ENCODE assay signal across 22 cellular contexts in the genomic region with DNA sequence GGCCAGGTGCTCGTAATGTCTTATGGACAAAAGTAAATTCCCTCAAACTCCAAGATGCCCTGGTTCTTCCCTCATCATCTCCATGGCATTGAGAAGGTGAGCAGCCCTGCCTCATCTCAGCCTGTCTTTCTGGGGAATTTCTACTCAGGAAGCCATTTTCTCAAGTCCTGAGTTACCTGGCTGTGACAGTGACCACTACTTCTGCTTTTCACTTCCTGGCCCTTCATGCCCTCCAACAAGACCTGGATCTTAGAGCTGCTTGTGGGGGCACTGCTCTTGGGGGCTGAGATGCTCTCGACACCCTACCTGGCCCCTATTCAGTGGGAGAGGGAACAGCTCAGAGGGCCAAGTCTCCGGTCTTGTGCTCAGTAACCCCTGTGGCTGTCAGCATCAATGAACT. TPM values are rescaled to one million over a fixed set of nuclear protein-coding genes. Genes with fewer than 3 reads are reported as not detected.
A peak's percentile ranks its signal among the peaks of the same experiment; 100 is the strongest.
DNase-seq lines count a peak whose midpoint lies in the region; ATAC-seq and TF ChIP-seq lines count a peak whose summit lies in the region.
"Had no signal": no experiment of that assay in that cellular context is flagged by ENCODE, and none has a peak within 500 bp of the region (broad histone marks: within the 10 kb centered on the region; RNA-seq: fewer than 3 reads in every experiment).

No MANE protein-coding gene starts in this region.

- no peaks in the 10 kb centered on the region for H3K27me3 Mint-ChIP-seq in activated CD8-positive, alpha-beta T cell treated with anti-CD3 and anti-CD28 coated beads for 36 hours
- H3K27me3 Mint-ChIP-seq in activated CD8-positive, alpha-beta T cell treated with anti-CD3 and anti-CD28 coated beads, Interleukin-2, amount 10 ng/mL, durations not matched to agents 7 days and 5 days (ENCODE audit: low read depth), result peaks cover 2% of the 10 kb centered on the region
- H3K27me3 Mint-ChIP-seq in stimulated activated naive B cell treated with anti-CD40 and anti-IgM and Interleukin-4, amounts not matched to agents 10 μg/mL and 1 μg/mL and 100 μg/mL, for 72 hours, result peaks cover 8 to 20% of the 10 kb centered on the region in 2 donors
- H3K27me3 Mint-ChIP-seq: stimulated activated naive CD8-positive, alpha-beta T cell treated with anti-CD3 and anti-CD28 coated beads, Interleukin-15, amount 100 ng/mL, for 72 hours had no signal

- H3K36me3 Mint-ChIP-seq in activated CD8-positive, alpha-beta T cell treated with anti-CD3 and anti-CD28 coated beads for 36 hours (ENCODE audit: low read depth), result no peaks in the 10 kb centered on the region
- no peaks in the 10 kb centered on the region for H3K36me3 Mint-ChIP-seq in activated CD8-positive, alpha-beta T cell treated with anti-CD3 and anti-CD28 coated beads, Interleukin-2, amount 10 ng/mL, durations not matched to agents 7 days and 5 days (ENCODE audit: low read depth)
- H3K36me3 Mint-ChIP-seq in stimulated activated naive B cell treated with anti-CD40 and anti-IgM and Interleukin-4, amounts not matched to agents 10 μg/mL and 1 μg/mL and 100 μg/mL, for 72 hours, result no peaks in the 10 kb centered on the region
- H3K36me3 Mint-ChIP-seq: CD14-positive monocyte; naive thymus-derived CD8-positive, alpha-beta T cell had no signal

- no peak for DNase-seq in activated CD8-positive, alpha-beta T cell treated with anti-CD3 and anti-CD28 coated beads for 36 hours
- DNase-seq in activated CD8-positive, alpha-beta T cell treated with anti-CD3 and anti-CD28 coated beads, Interleukin-2, amount 10 ng/mL, durations not matched to agents 7 days and 5 days, result no peak
- DNase-seq in OCI-LY7 (ENCODE audit: low spot score) (peak; percentile 27), NCI-H2196 (lab: John Stamatoyannopoulos, UW; ENCODE audit: unreplicated experiment) (no peak), left ventricle myocardium superior (no peak)
- DNase-seq in stimulated activated naive B cell treated with anti-CD40 and anti-IgM and Interleukin-4, amounts not matched to agents 10 μg/mL and 1 μg/mL and 100 μg/mL, for 72 hours, result peak; percentile 14
- DNase-seq in stimulated activated naive CD8-positive, alpha-beta T cell treated with anti-CD3 and anti-CD28 coated beads, Interleukin-15, Interleukin-2, amounts not matched to agents 100 U/mL and 50 U/mL, for 24 hours, result no peak
- DNase-seq: amniotic stem cell, NCI-H146, NCI-H2107, NCI-H446 treated with DMSO at 0.1 percent for 48 hours, T1000 had no signal

- no peak overlapping the region for H3K27ac ChIP-seq in OCI-LY7 (ENCODE audit: low read depth, low read length, poor library complexity, severe bottlenecking)
- H3K27ac ChIP-seq: 22Rv1, brain microvascular endothelial cell, epithelial cell of prostate, psoas muscle, vagina had no signal

- no peaks in the 10 kb centered on the region for H3K9me3 Mint-ChIP-seq in activated CD8-positive, alpha-beta T cell treated with anti-CD3 and anti-CD28 coated beads for 36 hours
- no peaks in the 10 kb centered on the region for H3K9me3 Mint-ChIP-seq in activated CD8-positive, alpha-beta T cell treated with anti-CD3 and anti-CD28 coated beads, Interleukin-2, amount 10 ng/mL, durations not matched to agents 7 days and 5 days (ENCODE audit: insufficient read depth)
- H3K9me3 Mint-ChIP-seq in stimulated activated naive B cell treated with anti-CD40 and anti-IgM and Interleukin-4, amounts not matched to agents 10 μg/mL and 1 μg/mL and 100 μg/mL, for 72 hours, result no peaks in the 10 kb centered on the region
- H3K9me3 Mint-ChIP-seq: CD14-positive monocyte; naive thymus-derived CD8-positive, alpha-beta T cell; stimulated activated naive CD8-positive, alpha-beta T cell treated with anti-CD3 and anti-CD28 coated beads, Interleukin-15, amount 100 ng/mL, for 72 hours had no signal

- no peaks in the 10 kb centered on the region for H3K36me3 ChIP-seq in OCI-LY7 (ENCODE audit: insufficient read depth, low read length)
- H3K36me3 ChIP-seq: brain microvascular endothelial cell, vagina had no signal

- ATAC-seq in activated CD8-positive, alpha-beta T cell treated with anti-CD3 and anti-CD28 coated beads for 36 hours, result peak; percentile 5
- ATAC-seq in activated CD8-positive, alpha-beta T cell treated with anti-CD3 and anti-CD28 coated beads, Interleukin-2, amount 10 ng/mL, durations not matched to agents 7 days and 5 days, result no peak
- ATAC-seq in HG02798 (IDR thresholded peaks at IDR 0.05; ENCODE audit: poor library complexity, unreplicated experiment) (peak; percentile 10), left ventricle myocardium superior (no peak)
- peak; percentile 69 to 74 for ATAC-seq in stimulated activated naive B cell treated with anti-CD40 and anti-IgM and Interleukin-4, amounts not matched to agents 10 μg/mL and 1 μg/mL and 100 μg/mL, for 72 hours (replicated peaks)
- no peak for ATAC-seq in stimulated activated naive CD8-positive, alpha-beta T cell treated with anti-CD3 and anti-CD28 coated beads, Interleukin-15, Interleukin-2, amounts not matched to agents 100 U/mL and 50 U/mL, for 24 hours

- H3K4me3 Mint-ChIP-seq in activated CD8-positive, alpha-beta T cell treated with anti-CD3 and anti-CD28 coated beads for 36 hours, result no peak overlapping the region
- H3K4me3 Mint-ChIP-seq in activated CD8-positive, alpha-beta T cell treated with anti-CD3 and anti-CD28 coated beads, Interleukin-2, amount 10 ng/mL, durations not matched to agents 7 days and 5 days, result no peak overlapping the region
- H3K4me3 Mint-ChIP-seq in stimulated activated naive B cell treated with anti-CD40 and anti-IgM and Interleukin-4, amounts not matched to agents 10 μg/mL and 1 μg/mL and 100 μg/mL, for 72 hours, result no peak overlapping the region
- H3K4me3 Mint-ChIP-seq: CD14-positive monocyte; naive thymus-derived CD8-positive, alpha-beta T cell; stimulated activated naive CD8-positive, alpha-beta T cell treated with anti-CD3 and anti-CD28 coated beads, Interleukin-15, amount 100 ng/mL, for 72 hours had no signal

- intact Hi-C loops in activated CD8-positive, alpha-beta T cell treated with anti-CD3 and anti-CD28 coated beads for 36 hours (cut with micrococcal nuclease), result loop anchor here (5.0 kb wide), 1 partner anchor 189 kb away; no protein-coding TSS in a partner anchor
- intact Hi-C loops in OCI-LY7 (cut with micrococcal nuclease; ENCODE audit: unreplicated experiment) (no loop called here), left ventricle myocardium superior (cut with micrococcal nuclease) (loop anchor here (10.0 kb wide), 1 partner anchor 187 kb away; no protein-coding TSS in a partner anchor)

- no peaks in the 10 kb centered on the region for H3K9me3 ChIP-seq in OCI-LY7 (ENCODE audit: low read length)
- H3K9me3 ChIP-seq: psoas muscle, vagina had no signal

- peak overlapping the region; percentile 34; the same call in 1 of the 2 replicates for H3K4me2 ChIP-seq in OCI-LY7 (ENCODE audit: low read length)

- TF ChIP-seq CTCF in activated CD8-positive, alpha-beta T cell treated with anti-CD3 and anti-CD28 coated beads for 36 hours (IDR thresholded peaks at IDR 0.05), result no peak
- no peak for TF ChIP-seq CTCF in OCI-LY7 (conservative IDR thresholded peaks at IDR 0.05; ENCODE audit: low read length)

- peaks cover 5% of the 10 kb centered on the region for H3K4me1 Mint-ChIP-seq in activated CD8-positive, alpha-beta T cell treated with anti-CD3 and anti-CD28 coated beads for 36 hours (ENCODE audit: low read depth)
- peaks cover 8% of the 10 kb centered on the region for H3K4me1 Mint-ChIP-seq in activated CD8-positive, alpha-beta T cell treated with anti-CD3 and anti-CD28 coated beads, Interleukin-2, amount 10 ng/mL, durations not matched to agents 7 days and 5 days (ENCODE audit: low read depth)
- H3K4me1 Mint-ChIP-seq in stimulated activated naive B cell treated with anti-CD40 and anti-IgM and Interleukin-4, amounts not matched to agents 10 μg/mL and 1 μg/mL and 100 μg/mL, for 72 hours, result peaks cover 18 to 22% of the 10 kb centered on the region in 2 donors

- POLR2A ChIA-PET in activated CD8-positive, alpha-beta T cell treated with anti-CD3 and anti-CD28 coated beads for 36 hours (lab: Charles Lee), result interaction anchor here (2.2 kb wide), 1 partner anchor 10 kb away, joined by 6 read pairs; no protein-coding TSS in a partner anchor
- POLR2A ChIA-PET in activated CD8-positive, alpha-beta T cell treated with anti-CD3 and anti-CD28 coated beads, Interleukin-2, amount 10 ng/mL, durations not matched to agents 7 days and 5 days (lab: Charles Lee), result interaction anchor here (0.6 to 1.4 kb wide), 3 partner anchors 191 to 468 kb away, joined by 3 read pairs; no protein-coding TSS in a partner anchor
- POLR2A ChIA-PET in OCI-LY7 (lab: Charles Lee), result interaction anchor here (0.8 to 1.6 kb wide), 3 partner anchors 10 to 616 kb away, joined by 3 to 6 read pairs (median 3); no protein-coding TSS in a partner anchor

- H3K9me2 ChIP-seq in OCI-LY7 (ENCODE audit: insufficient read depth, low read length), result no peaks in the 10 kb centered on the region

- H3K4me1 ChIP-seq in OCI-LY7 (ENCODE audit: insufficient read depth, low read length, poor library complexity, severe bottlenecking), result peaks cover 13% of the 10 kb centered on the region
- H3K4me1 ChIP-seq: psoas muscle, vagina had no signal

- no peaks in the 10 kb centered on the region for H4K20me1 ChIP-seq in OCI-LY7 (ENCODE audit: insufficient read depth, low read length)

- no peaks in the 10 kb centered on the region for H3K79me2 ChIP-seq in OCI-LY7 (ENCODE audit: insufficient read depth, low read depth, low read length)

- no peak overlapping the region for H3K27ac Mint-ChIP-seq in activated CD8-positive, alpha-beta T cell treated with anti-CD3 and anti-CD28 coated beads for 36 hours
- no peak overlapping the region for H3K27ac Mint-ChIP-seq in activated CD8-positive, alpha-beta T cell treated with anti-CD3 and anti-CD28 coated beads, Interleukin-2, amount 10 ng/mL, durations not matched to agents 7 days and 5 days
- no peak overlapping the region for H3K27ac Mint-ChIP-seq in stimulated activated naive B cell treated with anti-CD40 and anti-IgM and Interleukin-4, amounts not matched to agents 10 μg/mL and 1 μg/mL and 100 μg/mL, for 72 hours
- H3K27ac Mint-ChIP-seq: CD14-positive monocyte had no signal

- BruUV-seq in OCI-LY7 (replicated peaks; lab: Mats Ljungman, UMichigan), result no TSS peak

- H3K4me3 ChIP-seq in OCI-LY7 (ENCODE audit: low read depth, low read length, poor library complexity, severe bottlenecking), result no peak overlapping the region
- H3K4me3 ChIP-seq: psoas muscle, vagina had no signal

- CTCF ChIA-PET in activated CD8-positive, alpha-beta T cell treated with anti-CD3 and anti-CD28 coated beads for 36 hours (lab: Charles Lee), result interaction anchor here (0.6 to 3.1 kb wide), 41 partner anchors 8 to 625 kb away, joined by 3 to 33 read pairs (median 4); a partner anchor contains a TSS
- CTCF ChIA-PET in activated CD8-positive, alpha-beta T cell treated with anti-CD3 and anti-CD28 coated beads, Interleukin-2, amount 10 ng/mL, durations not matched to agents 7 days and 5 days (lab: Charles Lee), result interaction anchor here (0.7 to 6.0 kb wide), 31 partner anchors 9 to 621 kb away, joined by 3 to 50 read pairs (median 4); a partner anchor contains a TSS
- CTCF ChIA-PET in OCI-LY7 (lab: Charles Lee; ENCODE audit: unreplicated experiment), result interaction anchor here (0.6 to 1.5 kb wide), 7 partner anchors 10 to 191 kb away, joined by 3 to 6 read pairs (median 3); a partner anchor contains a TSS

- peak overlapping the region; percentile 71; the same call in 1 of the 2 replicates for H2AFZ ChIP-seq in OCI-LY7 (ENCODE audit: low read length)

RNA-seq across cellular contexts. Expression of a gene that starts 5.4 kb away (rescaled TPM):
- total RNA-seq in activated CD8-positive, alpha-beta T cell treated with anti-CD3 and anti-CD28 coated beads for 36 hours, result 1 to 10 TPM in 1 of 2 experiments, under 1 TPM in 1; 0.43 to 1.4 TPM
- total RNA-seq in activated CD8-positive, alpha-beta T cell treated with anti-CD3 and anti-CD28 coated beads, Interleukin-2, amount 10 ng/mL, durations not matched to agents 7 days and 5 days, result not detected
- total RNA-seq in OCI-LY7 (2014; rRNA removed; shearing (Covaris generic)), result not detected in 2 replicates
- not detected in 2 replicates for total RNA-seq in OCI-LY7 (2022)
- 0.94 TPM for total RNA-seq in left ventricle myocardium superior
- total RNA-seq: LHCN-M2, vagina had no signal

RNA-seq across cellular contexts. Expression of a gene that starts 32.8 kb away (rescaled TPM):
- under 1 TPM; 0.11 to 0.34 TPM for total RNA-seq in activated CD8-positive, alpha-beta T cell treated with anti-CD3 and anti-CD28 coated beads for 36 hours
- total RNA-seq in activated CD8-positive, alpha-beta T cell treated with anti-CD3 and anti-CD28 coated beads, Interleukin-2, amount 10 ng/mL, durations not matched to agents 7 days and 5 days, result under 1 TPM; 0.26 to 0.52 TPM
- 0.39 and 0.92 TPM in 2 replicates for total RNA-seq in OCI-LY7 (2014; rRNA removed; shearing (Covaris generic))
- total RNA-seq in OCI-LY7 (2022), result 1.2 and 2.7 TPM in 2 replicates
- total RNA-seq in left ventricle myocardium superior, result 4.5 TPM

Comparison
In these comparisons a context has a peak if more than half of its experiments do, and no peak if none do; other contexts are left out.
1. ATAC-seq: peak in activated CD8-positive, alpha-beta T cell treated with anti-CD3 and anti-CD28 coated beads for 36 hours (single experiment), HG02798 (single experiment) and stimulated activated naive B cell treated with anti-CD40 and anti-IgM and Interleukin-4, amounts not matched to agents 10 μg/mL and 1 μg/mL and 100 μg/mL, for 72 hours (2 of 2); none in activated CD8-positive, alpha-beta T cell treated with anti-CD3 and anti-CD28 coated beads, Interleukin-2, amount 10 ng/mL, durations not matched to agents 7 days and 5 days (single experiment), stimulated activated naive CD8-positive, alpha-beta T cell treated with anti-CD3 and anti-CD28 coated beads, Interleukin-15, Interleukin-2, amounts not matched to agents 100 U/mL and 50 U/mL, for 24 hours (single experiment) and left ventricle myocardium superior (single experiment).
2. DNase-seq: peak in OCI-LY7 (single experiment) and stimulated activated naive B cell treated with anti-CD40 and anti-IgM and Interleukin-4, amounts not matched to agents 10 μg/mL and 1 μg/mL and 100 μg/mL, for 72 hours (single experiment); none in activated CD8-positive, alpha-beta T cell treated with anti-CD3 and anti-CD28 coated beads for 36 hours (single experiment), activated CD8-positive, alpha-beta T cell treated with anti-CD3 and anti-CD28 coated beads, Interleukin-2, amount 10 ng/mL, durations not matched to agents 7 days and 5 days (single experiment), stimulated activated naive CD8-positive, alpha-beta T cell treated with anti-CD3 and anti-CD28 coated beads, Interleukin-15, Interleukin-2, amounts not matched to agents 100 U/mL and 50 U/mL, for 24 hours (single experiment), NCI-H2196 (single experiment) and left ventricle myocardium superior (single experiment).